7 cellular contexts compared by ENCODE assay signal in the genomic region with DNA sequence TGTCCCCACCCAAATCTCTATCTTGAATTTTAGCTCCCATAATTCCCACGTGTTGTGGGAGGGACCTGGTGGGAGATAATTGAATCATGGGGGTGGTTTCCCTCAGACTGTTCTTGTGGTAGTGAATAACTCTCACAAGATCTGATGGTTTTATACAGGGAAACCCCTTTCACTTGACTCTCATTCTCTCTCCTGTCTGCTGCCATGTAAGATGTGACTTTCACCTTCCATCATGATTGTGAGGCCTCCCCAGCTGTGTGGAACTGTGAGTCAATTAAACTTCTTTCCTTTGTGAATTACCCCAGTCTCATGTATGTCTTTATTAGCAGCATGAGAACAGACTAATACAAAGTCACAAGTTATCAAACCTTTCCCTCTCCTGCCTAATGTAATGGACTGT.
DNase-seq lines count a peak whose midpoint lies in the region; ATAC-seq and TF ChIP-seq lines count a peak whose summit lies in the region.
"Not testable (repeated sequence)": the region's sequence is repeated elsewhere in the genome, so short reads cannot be mapped to it uniquely, and the experiment has no call there.

No MANE protein-coding gene starts in this region.

- peaks cover 33% of the 10 kb centered on the region for H3K9me3 Mint-ChIP-seq in activated CD8-positive, alpha-beta T cell treated with anti-CD3 and anti-CD28 coated beads for 36 hours
- H3K9me3 Mint-ChIP-seq in activated T-cell treated with anti-CD3 and anti-CD28 coated beads, Interleukin-2, amount 50 U/mL, for 72 hours: peaks cover 24 to 25% of the 10 kb centered on the region in 2 donors
- peaks cover 37% of the 10 kb centered on the region for H3K9me3 Mint-ChIP-seq in activated naive CD4-positive, alpha-beta T cell treated with anti-CD3 and anti-CD28 coated beads, Interleukin-2, amount 50 U/mL, for 24 hours
- H3K9me3 Mint-ChIP-seq in activated naive CD8-positive, alpha-beta T cell treated with anti-CD3 and anti-CD28 coated beads, Interleukin-2, amount 50 U/mL, for 24 hours: peaks cover 50% of the 10 kb centered on the region
- peaks cover 60 to 65% of the 10 kb centered on the region in 2 donors for H3K9me3 Mint-ChIP-seq in stimulated activated naive CD8-positive, alpha-beta T cell treated with anti-CD3 and anti-CD28 coated beads, Interleukin-15, amount 100 ng/mL, for 72 hours

- H3K36me3 Mint-ChIP-seq in activated CD8-positive, alpha-beta T cell treated with anti-CD3 and anti-CD28 coated beads for 36 hours (ENCODE audit: low read depth): not testable (repeated sequence)
- H3K36me3 Mint-ChIP-seq in activated T-cell treated with anti-CD3 and anti-CD28 coated beads, Interleukin-2, amount 50 U/mL, for 72 hours (ENCODE audit: insufficient read depth in 2 of 2): peaks cover 30 to 52% of the 10 kb centered on the region in 2 donors
- peaks cover 12% of the 10 kb centered on the region for H3K36me3 Mint-ChIP-seq in activated naive CD4-positive, alpha-beta T cell treated with anti-CD3 and anti-CD28 coated beads, Interleukin-2, amount 50 U/mL, for 24 hours
- H3K36me3 Mint-ChIP-seq in activated naive CD8-positive, alpha-beta T cell treated with anti-CD3 and anti-CD28 coated beads, Interleukin-2, amount 50 U/mL, for 24 hours (ENCODE audit: low read depth): peaks cover 25% of the 10 kb centered on the region

- CTCF ChIA-PET in activated CD8-positive, alpha-beta T cell treated with anti-CD3 and anti-CD28 coated beads for 36 hours (lab: Charles Lee): interaction anchor here (0.7 kb wide), 1 partner anchor 411 kb away, joined by 3 read pairs; no protein-coding TSS in a partner anchor

- not testable (repeated sequence) for H3K4me3 Mint-ChIP-seq in activated CD8-positive, alpha-beta T cell treated with anti-CD3 and anti-CD28 coated beads for 36 hours; activated T-cell treated with anti-CD3 and anti-CD28 coated beads, Interleukin-2, amount 50 U/mL, for 72 hours; activated naive CD8-positive, alpha-beta T cell treated with anti-CD3 and anti-CD28 coated beads, Interleukin-2, amount 50 U/mL, for 24 hours; stimulated activated naive CD8-positive, alpha-beta T cell treated with anti-CD3 and anti-CD28 coated beads, Interleukin-15, amount 100 ng/mL, for 72 hours
- H3K4me3 Mint-ChIP-seq in activated naive CD4-positive, alpha-beta T cell treated with anti-CD3 and anti-CD28 coated beads, Interleukin-2, amount 50 U/mL, for 24 hours: peak overlapping the region; percentile 11

- peak; percentile 27 for DNase-seq in activated CD8-positive, alpha-beta T cell treated with anti-CD3 and anti-CD28 coated beads for 36 hours
- DNase-seq in activated T-cell treated with anti-CD3 and anti-CD28 coated beads, Interleukin-2, amount 50 U/mL, for 72 hours: peak in 1 of 2 donors; percentile 9
- not testable (repeated sequence) for DNase-seq in activated naive CD8-positive, alpha-beta T cell treated with anti-CD3 and anti-CD28 coated beads, Interleukin-2, amount 50 U/mL, for 24 hours
- peak; percentile 7 for DNase-seq in stimulated activated CD4-positive, alpha-beta T cell treated with anti-CD3 and anti-CD28 coated beads, Interleukin-1b, Interleukin-23, amount 100 ng/mL, for 48 hours
- DNase-seq in stimulated activated naive CD8-positive, alpha-beta T cell treated with anti-CD3 and anti-CD28 coated beads, Interleukin-15, amount 100 ng/mL, for 72 hours: peak in 1 of 2 donors; percentile 16

- peak; percentile 48 to 51 for ATAC-seq in activated CD4-positive, CD25-positive, alpha-beta regulatory T cell treated with anti-CD3 and anti-CD28 coated beads, Interleukin-2, amount 50 U/mL, for 24 hours
- peak; percentile 71 for ATAC-seq in activated CD8-positive, alpha-beta T cell treated with anti-CD3 and anti-CD28 coated beads for 36 hours
- peak; percentile 61 to 75 for ATAC-seq in activated T-cell treated with anti-CD3 and anti-CD28 coated beads, Interleukin-2, amount 50 U/mL, for 72 hours (replicated peaks in 1 of 2)
- ATAC-seq in activated naive CD8-positive, alpha-beta T cell treated with anti-CD3 and anti-CD28 coated beads, Interleukin-2, amount 50 U/mL, for 24 hours: peak; percentile 54
- peak; percentile 59 for ATAC-seq in stimulated activated naive CD8-positive, alpha-beta T cell treated with anti-CD3 and anti-CD28 coated beads, Interleukin-15, amount 100 ng/mL, for 72 hours

- H3K27me3 Mint-ChIP-seq in activated CD8-positive, alpha-beta T cell treated with anti-CD3 and anti-CD28 coated beads for 36 hours; activated T-cell treated with anti-CD3 and anti-CD28 coated beads, Interleukin-2, amount 50 U/mL, for 72 hours (ENCODE audit: low read depth); activated naive CD4-positive, alpha-beta T cell treated with anti-CD3 and anti-CD28 coated beads, Interleukin-2, amount 50 U/mL, for 24 hours; activated naive CD8-positive, alpha-beta T cell treated with anti-CD3 and anti-CD28 coated beads, Interleukin-2, amount 50 U/mL, for 24 hours; stimulated activated naive CD8-positive, alpha-beta T cell treated with anti-CD3 and anti-CD28 coated beads, Interleukin-15, amount 100 ng/mL, for 72 hours: not testable (repeated sequence)

- TF ChIP-seq CTCF in activated CD8-positive, alpha-beta T cell treated with anti-CD3 and anti-CD28 coated beads for 36 hours (IDR thresholded peaks at IDR 0.05): not testable (repeated sequence)

- intact Hi-C loops in activated CD8-positive, alpha-beta T cell treated with anti-CD3 and anti-CD28 coated beads for 36 hours (cut with micrococcal nuclease): not testable (repeated sequence)

- peak overlapping the region; percentile 12 for H3K27ac Mint-ChIP-seq in activated CD8-positive, alpha-beta T cell treated with anti-CD3 and anti-CD28 coated beads for 36 hours
- not testable (repeated sequence) for H3K27ac Mint-ChIP-seq in activated T-cell treated with anti-CD3 and anti-CD28 coated beads, Interleukin-2, amount 50 U/mL, for 72 hours
- peak overlapping the region; percentile 56 for H3K27ac Mint-ChIP-seq in activated naive CD4-positive, alpha-beta T cell treated with anti-CD3 and anti-CD28 coated beads, Interleukin-2, amount 50 U/mL, for 24 hours
- peak overlapping the region; percentile 20 for H3K27ac Mint-ChIP-seq in activated naive CD8-positive, alpha-beta T cell treated with anti-CD3 and anti-CD28 coated beads, Interleukin-2, amount 50 U/mL, for 24 hours
- peak overlapping the region in 1 of 2 donors; percentile 14 for H3K27ac Mint-ChIP-seq in stimulated activated naive CD8-positive, alpha-beta T cell treated with anti-CD3 and anti-CD28 coated beads, Interleukin-15, amount 100 ng/mL, for 72 hours

- POLR2A ChIA-PET in activated CD8-positive, alpha-beta T cell treated with anti-CD3 and anti-CD28 coated beads for 36 hours (lab: Charles Lee): not testable (repeated sequence)

- H3K4me1 Mint-ChIP-seq in activated CD8-positive, alpha-beta T cell treated with anti-CD3 and anti-CD28 coated beads for 36 hours (ENCODE audit: low read depth); activated naive CD4-positive, alpha-beta T cell treated with anti-CD3 and anti-CD28 coated beads, Interleukin-2, amount 50 U/mL, for 24 hours; activated naive CD8-positive, alpha-beta T cell treated with anti-CD3 and anti-CD28 coated beads, Interleukin-2, amount 50 U/mL, for 24 hours; stimulated activated naive CD8-positive, alpha-beta T cell treated with anti-CD3 and anti-CD28 coated beads, Interleukin-15, amount 100 ng/mL, for 72 hours: not testable (repeated sequence)
- H3K4me1 Mint-ChIP-seq in activated T-cell treated with anti-CD3 and anti-CD28 coated beads, Interleukin-2, amount 50 U/mL, for 72 hours (ENCODE audit: low read depth): peaks cover 12% of the 10 kb centered on the region
